8 cellular contexts compared by ENCODE assay signal in the genomic region with DNA sequence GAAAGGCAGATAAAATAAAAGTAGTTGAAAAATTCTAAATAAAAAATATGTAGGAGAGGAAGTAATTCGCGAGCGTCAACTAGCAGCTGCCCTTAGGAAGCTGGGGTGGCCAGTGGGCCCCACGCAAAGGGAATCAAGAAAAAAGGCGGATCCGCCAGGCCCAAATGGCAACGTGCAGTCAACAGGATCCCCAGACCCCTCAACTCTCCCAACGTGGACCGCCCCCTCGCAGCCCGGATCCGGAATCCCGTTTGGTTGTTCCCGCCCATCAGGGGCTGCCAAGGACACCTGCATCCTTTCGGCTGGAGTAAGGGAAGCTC. TPM values are rescaled to one million over a fixed set of nuclear protein-coding genes. Genes with fewer than 3 reads are reported as not detected.
DNase-seq lines count a peak whose midpoint lies in the region; ATAC-seq and TF ChIP-seq lines count a peak whose summit lies in the region.

No MANE protein-coding gene starts in this region.

- H3K9ac ChIP-seq in muscle layer of colon (ENCODE audit: low read length) = no peak overlapping the region

- no peaks in the 10 kb centered on the region for H3K27me3 Mint-ChIP-seq in CD4-positive, CD25-positive, alpha-beta regulatory T cell

- H3K4me3 Mint-ChIP-seq in CD4-positive, CD25-positive, alpha-beta regulatory T cell = peak overlapping the region; percentile 84 to 97 (median 96)

- peaks cover 0 to 31% (median 19%) of the 10 kb centered on the region in 4 donors for H3K4me1 Mint-ChIP-seq in CD4-positive, CD25-positive, alpha-beta regulatory T cell

- no peak for TF ChIP-seq CTCF in dorsolateral prefrontal cortex (IDR thresholded peaks at IDR 0.05 in 54 of 56, conservative IDR thresholded peaks at IDR 0.05 in 2 of 56; ENCODE audit: low read depth in 1 of 56, partially characterized antibody in 56 of 56)

- H3K9me3 ChIP-seq in CD4-positive, CD25-positive, alpha-beta regulatory T cell (ENCODE audit: control insufficient read depth in 2 of 2, low read length in 2 of 2) = no peaks in the 10 kb centered on the region
- no peaks in the 10 kb centered on the region for H3K9me3 ChIP-seq in muscle layer of colon (ENCODE audit: low read length)

- peak overlapping the region; percentile 90 for H3K4me3 ChIP-seq in CD4-positive, CD25-positive, alpha-beta regulatory T cell (ENCODE audit: low read depth, low read length)
- peak overlapping the region; percentile 72 to 100 (median 95) for H3K4me3 ChIP-seq in dorsolateral prefrontal cortex
- peak overlapping the region; percentile 88 to 95 for H3K4me3 ChIP-seq in muscle layer of colon (ENCODE audit: low read depth in 1 of 2, low read length in 2 of 2)

- H3K9me3 Mint-ChIP-seq in CD4-positive, CD25-positive, alpha-beta regulatory T cell = no peaks in the 10 kb centered on the region

- peak overlapping the region; percentile 96 to 98 (median 97) for H3K27ac Mint-ChIP-seq in CD4-positive, CD25-positive, alpha-beta regulatory T cell

- intact Hi-C loops in dorsolateral prefrontal cortex (cut with DNase I) = loop anchor here (2.0 to 5.0 kb wide), 3 partner anchors 40 to 499 kb away; partner anchors contain the start of genes MGME1 (in 1 of the 2), SEC23B (in 1 of the 2) and SNX5 (in 1 of the 2)

- no peaks in the 10 kb centered on the region for H3K27me3 ChIP-seq in CD4-positive, CD25-positive, alpha-beta regulatory T cell (ENCODE audit: control insufficient read depth, insufficient read depth, low read length)
- H3K27me3 ChIP-seq in dorsolateral prefrontal cortex (no peaks in the 10 kb centered on the region), muscle layer of colon (ENCODE audit: control insufficient read depth in 1 of 2, insufficient read depth in 2 of 2, low read length in 2 of 2) (no peaks in the 10 kb centered on the region)

- peaks cover 12% of the 10 kb centered on the region for H3K36me3 ChIP-seq in CD4-positive, CD25-positive, alpha-beta regulatory T cell (ENCODE audit: control insufficient read depth, insufficient read depth, low read length)
- H3K36me3 ChIP-seq in muscle layer of colon (ENCODE audit: insufficient read depth, low read length) = peaks cover 17% of the 10 kb centered on the region

- no peak for ATAC-seq in CD4-positive, CD25-positive, alpha-beta regulatory T cell (ENCODE audit: low read depth in 2 of 2)
- ATAC-seq in GM21423 (IDR thresholded peaks at IDR 0.05; ENCODE audit: unreplicated experiment) = peak; percentile 16
- ATAC-seq in GM18858 (IDR thresholded peaks at IDR 0.05; ENCODE audit: unreplicated experiment) = no peak

- H3K27ac ChIP-seq in CD4-positive, CD25-positive, alpha-beta regulatory T cell (ENCODE audit: insufficient read depth, low read length, poor library complexity, severe bottlenecking) = peak overlapping the region; percentile 91
- peak overlapping the region in 48 of 59 donors; percentile 80 to 98 (median 94) for H3K27ac ChIP-seq in dorsolateral prefrontal cortex
- peak overlapping the region; percentile 98 for H3K27ac ChIP-seq in muscle layer of colon (ENCODE audit: low read depth, low read length)

- no peak for DNase-seq in CD4-positive, CD25-positive, alpha-beta regulatory T cell
- DNase-seq in Kasumi-1 (lab: John Stamatoyannopoulos, UW) = peak; percentile 74 to 80
- DNase-seq in dorsolateral prefrontal cortex = no peak
- no peak for DNase-seq in SKM-1 (lab: John Stamatoyannopoulos, UW; ENCODE audit: unreplicated experiment)
- DNase-seq in NCI-H774 (lab: John Stamatoyannopoulos, UW) = no peak

- H3K36me3 Mint-ChIP-seq in CD4-positive, CD25-positive, alpha-beta regulatory T cell = peaks cover 5% of the 10 kb centered on the region

- peaks cover 23% of the 10 kb centered on the region for H3K4me1 ChIP-seq in CD4-positive, CD25-positive, alpha-beta regulatory T cell (ENCODE audit: control insufficient read depth, insufficient read depth, low read length, poor library complexity, severe bottlenecking)
- no peaks in the 10 kb centered on the region for H3K4me1 ChIP-seq in muscle layer of colon (ENCODE audit: insufficient read depth, low read length)

RNA-seq across cellular contexts. Expression of gene DZANK1, which starts 0.3 kb away (rescaled TPM):
- 2.2 TPM for total RNA-seq in CD4-positive, CD25-positive, alpha-beta regulatory T cell
- polyA plus RNA-seq in CD4-positive, CD25-positive, alpha-beta regulatory T cell = under 1 TPM; 0.23 to 0.85 (median 0.66) TPM
- total RNA-seq in dorsolateral prefrontal cortex = 10 to 100 TPM in 45 of 120 experiments, 1 to 10 TPM in 75; 5.0 to 14.4 (median 9.3) TPM

RNA-seq across cellular contexts. Expression of gene POLR3F, which starts 0.7 kb away (rescaled TPM):
- 6.8 TPM for total RNA-seq in CD4-positive, CD25-positive, alpha-beta regulatory T cell
- 1 to 10 TPM; 5.0 to 9.2 (median 8.1) TPM for polyA plus RNA-seq in CD4-positive, CD25-positive, alpha-beta regulatory T cell
- total RNA-seq in dorsolateral prefrontal cortex = 10 to 100 TPM in 118 of 120 experiments, 1 to 10 TPM in 2; 6.7 to 24.6 (median 16.5) TPM

RNA-seq across cellular contexts. Expression of gene RBBP9, which starts 30.5 kb away (rescaled TPM):
- 6.5 TPM for total RNA-seq in CD4-positive, CD25-positive, alpha-beta regulatory T cell
- 10 to 100 TPM in 1 of 4 donors, 1 to 10 TPM in 3; 8.1 to 10.1 (median 9.2) TPM for polyA plus RNA-seq in CD4-positive, CD25-positive, alpha-beta regulatory T cell
- 10 to 100 TPM in 74 of 120 experiments, 1 to 10 TPM in 46; 6.4 to 19.2 (median 10.8) TPM for total RNA-seq in dorsolateral prefrontal cortex

RNA-seq across cellular contexts. Expression of gene SEC23B, which starts 41.2 kb away (rescaled TPM):
- total RNA-seq in CD4-positive, CD25-positive, alpha-beta regulatory T cell = 57.7 TPM
- 10 to 100 TPM; 45.0 to 54.5 (median 46.9) TPM for polyA plus RNA-seq in CD4-positive, CD25-positive, alpha-beta regulatory T cell
- 10 to 100 TPM; 31.0 to 72.0 (median 46.7) TPM for total RNA-seq in dorsolateral prefrontal cortex

Comparison
In these comparisons a context has a peak if more than half of its experiments do, and no peak if none do; other contexts are left out.
1. DNase-seq: peak in Kasumi-1 (2 of 2); none in CD4-positive, CD25-positive, alpha-beta regulatory T cell (0 of 3), dorsolateral prefrontal cortex (0 of 10), SKM-1 (single experiment) and NCI-H774 (single experiment).
2. Peak in every context shown above with its lines, with median percentiles within 50 percentile points of each other: H3K27ac ChIP-seq and H3K4me3 ChIP-seq.